1 cellular context compared by ENCODE assay signal in genomic region chr15:63202858-63203257, GRCh38.
TF ChIP-seq lines count a peak whose summit lies in the region.

No MANE protein-coding gene starts in this region.

TF ChIP-seq in HepG2, 621 proteins besides CTCF, POLR2A, EP300 and RAD21:
- TF ChIP-seq, protein P1, sequence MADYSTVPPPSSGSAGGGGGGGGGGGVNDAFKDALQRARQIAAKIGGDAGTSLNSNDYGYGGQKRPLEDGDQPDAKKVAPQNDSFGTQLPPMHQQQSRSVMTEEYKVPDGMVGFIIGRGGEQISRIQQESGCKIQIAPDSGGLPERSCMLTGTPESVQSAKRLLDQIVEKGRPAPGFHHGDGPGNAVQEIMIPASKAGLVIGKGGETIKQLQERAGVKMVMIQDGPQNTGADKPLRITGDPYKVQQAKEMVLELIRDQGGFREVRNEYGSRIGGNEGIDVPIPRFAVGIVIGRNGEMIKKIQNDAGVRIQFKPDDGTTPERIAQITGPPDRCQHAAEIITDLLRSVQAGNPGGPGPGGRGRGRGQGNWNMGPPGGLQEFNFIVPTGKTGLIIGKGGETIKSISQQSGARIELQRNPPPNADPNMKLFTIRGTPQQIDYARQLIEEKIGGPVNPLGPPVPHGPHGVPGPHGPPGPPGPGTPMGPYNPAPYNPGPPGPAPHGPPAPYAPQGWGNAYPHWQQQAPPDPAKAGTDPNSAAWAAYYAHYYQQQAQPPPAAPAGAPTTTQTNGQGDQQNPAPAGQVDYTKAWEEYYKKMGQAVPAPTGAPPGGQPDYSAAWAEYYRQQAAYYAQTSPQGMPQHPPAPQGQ (CRISPR knock-in tag; IDR thresholded peaks at IDR 0.05; ENCODE audit: borderline replicate concordance): no peak
- TF ChIP-seq TGIF2 (CRISPR knock-in tag; IDR thresholded peaks at IDR 0.05) (no peak), ZNF704 (CRISPR knock-in tag; IDR thresholded peaks at IDR 0.05; ENCODE audit: borderline replicate concordance) (no peak), ZBED4 (CRISPR knock-in tag; IDR thresholded peaks at IDR 0.05; ENCODE audit: borderline replicate concordance) (no peak), GTF2F1 (IDR thresholded peaks at IDR 0.05; ENCODE audit: low read length) (no peak), RFX1 (IDR thresholded peaks at IDR 0.05) (no peak), GFI1 (CRISPR knock-in tag; IDR thresholded peaks at IDR 0.05; ENCODE audit: borderline replicate concordance) (no peak), ZNF792 (CRISPR knock-in tag; IDR thresholded peaks at IDR 0.05) (no peak), ZNF678 (CRISPR knock-in tag; IDR thresholded peaks at IDR 0.05) (no peak), NCOA1 (CRISPR knock-in tag; IDR thresholded peaks at IDR 0.05) (no peak), CBFB (CRISPR knock-in tag; IDR thresholded peaks at IDR 0.05) (no peak), GPN1 (CRISPR knock-in tag; IDR thresholded peaks at IDR 0.05; ENCODE audit: borderline replicate concordance) (no peak), ZBTB20 (CRISPR knock-in tag; IDR thresholded peaks at IDR 0.05; ENCODE audit: borderline replicate concordance, low read depth) (no peak), SNAI1 (CRISPR knock-in tag; IDR thresholded peaks at IDR 0.05; ENCODE audit: borderline replicate concordance) (no peak), LCORL (IDR thresholded peaks at IDR 0.05) (no peak), LCORL (CRISPR knock-in tag; IDR thresholded peaks at IDR 0.05) (no peak), HHEX (CRISPR knock-in tag; IDR thresholded peaks at IDR 0.05) (no peak), ZNF556 (CRISPR knock-in tag; IDR thresholded peaks at IDR 0.05; ENCODE audit: borderline replicate concordance) (no peak)
- TF ChIP-seq, protein P2, sequence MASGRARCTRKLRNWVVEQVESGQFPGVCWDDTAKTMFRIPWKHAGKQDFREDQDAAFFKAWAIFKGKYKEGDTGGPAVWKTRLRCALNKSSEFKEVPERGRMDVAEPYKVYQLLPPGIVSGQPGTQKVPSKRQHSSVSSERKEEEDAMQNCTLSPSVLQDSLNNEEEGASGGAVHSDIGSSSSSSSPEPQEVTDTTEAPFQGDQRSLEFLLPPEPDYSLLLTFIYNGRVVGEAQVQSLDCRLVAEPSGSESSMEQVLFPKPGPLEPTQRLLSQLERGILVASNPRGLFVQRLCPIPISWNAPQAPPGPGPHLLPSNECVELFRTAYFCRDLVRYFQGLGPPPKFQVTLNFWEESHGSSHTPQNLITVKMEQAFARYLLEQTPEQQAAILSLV (CRISPR knock-in tag; IDR thresholded peaks at IDR 0.05; ENCODE audit: borderline replicate concordance): no peak
- TF ChIP-seq, protein P3, sequence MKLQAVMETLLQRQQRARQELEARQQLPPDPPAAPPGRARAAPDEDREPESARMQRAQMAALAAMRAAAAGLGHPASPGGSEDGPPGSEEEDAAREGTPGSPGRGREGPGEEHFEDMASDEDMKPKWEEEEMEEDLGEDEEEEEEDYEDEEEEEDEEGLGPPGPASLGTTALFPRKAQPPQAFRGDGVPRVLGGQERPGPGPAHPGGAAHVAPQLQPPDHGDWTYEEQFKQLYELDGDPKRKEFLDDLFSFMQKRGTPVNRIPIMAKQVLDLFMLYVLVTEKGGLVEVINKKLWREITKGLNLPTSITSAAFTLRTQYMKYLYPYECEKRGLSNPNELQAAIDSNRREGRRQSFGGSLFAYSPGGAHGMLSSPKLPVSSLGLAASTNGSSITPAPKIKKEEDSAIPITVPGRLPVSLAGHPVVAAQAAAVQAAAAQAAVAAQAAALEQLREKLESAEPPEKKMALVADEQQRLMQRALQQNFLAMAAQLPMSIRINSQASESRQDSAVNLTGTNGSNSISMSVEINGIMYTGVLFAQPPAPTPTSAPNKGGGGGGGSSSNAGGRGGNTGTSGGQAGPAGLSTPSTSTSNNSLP (IDR thresholded peaks at IDR 0.05; ENCODE audit: low read depth, low read length): no peak
